ENCODE assay signal across 15 cellular contexts in genomic region chr13:99351772-99352171, GRCh38. TPM values are rescaled to one million over a fixed set of nuclear protein-coding genes. Genes with fewer than 3 reads are reported as not detected.
DNase-seq lines count a peak whose midpoint lies in the region; ATAC-seq and TF ChIP-seq lines count a peak whose summit lies in the region.
"Had no signal": no experiment of that assay in that cellular context is flagged by ENCODE, and none has a peak within 500 bp of the region (broad histone marks: within the 10 kb centered on the region; RNA-seq: fewer than 3 reads in every experiment).

No MANE protein-coding gene starts in this region.

- TF ChIP-seq CTCF in natural killer cell (IDR thresholded peaks at IDR 0.05), result no peak
- no peak for TF ChIP-seq CTCF in left ventricle myocardium inferior (IDR thresholded peaks at IDR 0.05; ENCODE audit: borderline replicate concordance)
- no peak for TF ChIP-seq CTCF in adrenal gland (IDR thresholded peaks at IDR 0.05)

- H3K9me3 ChIP-seq in left ventricle myocardium inferior (replicated peaks) (no peaks in the 10 kb centered on the region), adrenal gland (replicated peaks in 1 of 3) (no peaks in the 10 kb centered on the region)
- H3K9me3 ChIP-seq: stomach had no signal

- peak overlapping the region; percentile 65 for H3K27ac Mint-ChIP-seq in activated T-helper 1 cell treated with anti-CD3 and anti-CD28 coated beads, Interleukin-12 subunit alpha, Interleukin-12 subunit beta, Interleukin-2, Interleukin-4 antibody, amounts not matched to agents 30 ng/mL and 10 ng/mL and 1 ng/mL, durations not matched to agents 14 hours and 24 hours and 36 hours
- H3K27ac Mint-ChIP-seq in natural killer cell, result peak overlapping the region; percentile 68 to 84

- H3K4me1 ChIP-seq in left ventricle myocardium inferior (peaks cover 11% of the 10 kb centered on the region), adrenal gland (replicated peaks in 1 of 2) (peaks cover 13 to 28% of the 10 kb centered on the region in 2 donors)

- H3K27me3 ChIP-seq in left ventricle myocardium inferior (ENCODE audit: low read depth), result no peaks in the 10 kb centered on the region
- no peaks in the 10 kb centered on the region for H3K27me3 ChIP-seq in adrenal gland
- H3K27me3 ChIP-seq: stomach had no signal

- H3K36me3 ChIP-seq in left ventricle myocardium inferior, result peaks cover 51% of the 10 kb centered on the region
- no peaks in the 10 kb centered on the region for H3K36me3 ChIP-seq in adrenal gland (replicated peaks in 1 of 2)

- peaks cover 5% of the 10 kb centered on the region for H3K27me3 Mint-ChIP-seq in activated T-helper 1 cell treated with anti-CD3 and anti-CD28 coated beads, Interleukin-12 subunit alpha, Interleukin-12 subunit beta, Interleukin-2, Interleukin-4 antibody, amounts not matched to agents 30 ng/mL and 10 ng/mL and 1 ng/mL, durations not matched to agents 14 hours and 24 hours and 36 hours (ENCODE audit: insufficient read depth)
- no peaks in the 10 kb centered on the region for H3K27me3 Mint-ChIP-seq in natural killer cell (ENCODE audit: low read depth in 2 of 2)

- intact Hi-C loops in activated T-helper 1 cell treated with anti-CD3 and anti-CD28 coated beads, Interleukin-12 subunit alpha, Interleukin-12 subunit beta, Interleukin-2, Interleukin-4 antibody, amounts not matched to agents 30 ng/mL and 10 ng/mL and 1 ng/mL, durations not matched to agents 14 hours and 24 hours and 36 hours (cut with micrococcal nuclease), result loop anchor here (5.0 to 10.0 kb wide), 2 partner anchors 264 to 777 kb away; partner anchors contain the start of gene STK24
- intact Hi-C loops in natural killer cell (cut with micrococcal nuclease), result loop anchor here (1.0 to 10.0 kb wide), 3 partner anchors 11 to 177 kb away; partner anchors contain the start of gene GPR183
- intact Hi-C loops in left ventricle myocardium inferior (cut with micrococcal nuclease), result no loop called here
- intact Hi-C loops in adrenal gland (cut with DNase I), result no loop called here

- 83 to 93% (median 90%) methylated on average over 4 of the region's 4 CpGs for WGBS in adrenal gland, 4 donors

- no peaks in the 10 kb centered on the region for H3K9me3 Mint-ChIP-seq in activated T-helper 1 cell treated with anti-CD3 and anti-CD28 coated beads, Interleukin-12 subunit alpha, Interleukin-12 subunit beta, Interleukin-2, Interleukin-4 antibody, amounts not matched to agents 30 ng/mL and 10 ng/mL and 1 ng/mL, durations not matched to agents 14 hours and 24 hours and 36 hours
- H3K9me3 Mint-ChIP-seq in natural killer cell, result no peaks in the 10 kb centered on the region

- TF ChIP-seq POLR2A in adrenal gland (IDR thresholded peaks at IDR 0.05), result no peak

- H3K4me3 ChIP-seq in left ventricle myocardium inferior, result no peak overlapping the region
- no peak overlapping the region for H3K4me3 ChIP-seq in adrenal gland
- H3K4me3 ChIP-seq: stomach had no signal

- H3K36me3 Mint-ChIP-seq in activated T-helper 1 cell treated with anti-CD3 and anti-CD28 coated beads, Interleukin-12 subunit alpha, Interleukin-12 subunit beta, Interleukin-2, Interleukin-4 antibody, amounts not matched to agents 30 ng/mL and 10 ng/mL and 1 ng/mL, durations not matched to agents 14 hours and 24 hours and 36 hours (ENCODE audit: low read depth), result peaks cover 61% of the 10 kb centered on the region
- peaks cover 30% of the 10 kb centered on the region for H3K36me3 Mint-ChIP-seq in natural killer cell

- ATAC-seq in activated CD4-positive, CD25-positive, alpha-beta regulatory T cell treated with anti-CD3 and anti-CD28 coated beads, Interleukin-2, amount 50 U/mL, for 24 hours, result peak; percentile 23 to 37
- ATAC-seq in GM21423 (IDR thresholded peaks at IDR 0.05; ENCODE audit: unreplicated experiment), result peak; percentile 21
- ATAC-seq in natural killer cell, result peak; percentile 59 to 80 (median 76)
- ATAC-seq: right cardiac atrium, Right ventricle myocardium inferior had no signal

- peaks cover 73% of the 10 kb centered on the region for H3K4me1 Mint-ChIP-seq in activated T-helper 1 cell treated with anti-CD3 and anti-CD28 coated beads, Interleukin-12 subunit alpha, Interleukin-12 subunit beta, Interleukin-2, Interleukin-4 antibody, amounts not matched to agents 30 ng/mL and 10 ng/mL and 1 ng/mL, durations not matched to agents 14 hours and 24 hours and 36 hours (ENCODE audit: low read depth)
- H3K4me1 Mint-ChIP-seq in natural killer cell, result peaks cover 75 to 78% of the 10 kb centered on the region in 2 donors

- no peak overlapping the region for H3K4me3 Mint-ChIP-seq in activated T-helper 1 cell treated with anti-CD3 and anti-CD28 coated beads, Interleukin-12 subunit alpha, Interleukin-12 subunit beta, Interleukin-2, Interleukin-4 antibody, amounts not matched to agents 30 ng/mL and 10 ng/mL and 1 ng/mL, durations not matched to agents 14 hours and 24 hours and 36 hours
- peak overlapping the region; percentile 21 for H3K4me3 Mint-ChIP-seq in natural killer cell

- H3K27ac ChIP-seq in left ventricle myocardium inferior (replicated peaks) (no peak overlapping the region), adrenal gland (no peak overlapping the region)
- H3K27ac ChIP-seq: 22Rv1, stomach had no signal

- DNase-seq in activated CD4-positive, CD25-positive, alpha-beta regulatory T cell treated with anti-CD3 and anti-CD28 coated beads, Interleukin-2, amount 50 U/mL, for 72 hours, result no peak
- no peak for DNase-seq in activated T-helper 1 cell treated with anti-CD3 and anti-CD28 coated beads, Interleukin-12 subunit alpha, Interleukin-12 subunit beta, Interleukin-2, Interleukin-4 antibody, amounts not matched to agents 30 ng/mL and 10 ng/mL and 1 ng/mL, durations not matched to agents 14 hours and 24 hours and 36 hours (ENCODE audit: low spot score)
- DNase-seq in natural killer cell, result no peak
- no peak for DNase-seq in HK-2 (ENCODE audit: unreplicated experiment)
- DNase-seq in left ventricle myocardium inferior, result no peak
- DNase-seq in adrenal gland, result no peak
- DNase-seq: NCI-H2081 treated with DMSO at 0.1 percent for 48 hours, right cardiac atrium, stomach, T-helper 9 cell had no signal

RNA-seq across cellular contexts. Expression of gene GPR183, which starts 44.6 kb away (rescaled TPM):
- 22.6 and 23.6 TPM in 2 replicates for total RNA-seq in activated T-helper 1 cell treated with anti-CD3 and anti-CD28 coated beads, Interleukin-12 subunit alpha, Interleukin-12 subunit beta, Interleukin-2, Interleukin-4 antibody, amounts not matched to agents 30 ng/mL and 10 ng/mL and 1 ng/mL, durations not matched to agents 14 hours and 24 hours and 36 hours
- 10 to 100 TPM; 20.0 to 47.0 (median 41.1) TPM for total RNA-seq in natural killer cell
- 1.7 TPM for total RNA-seq in left ventricle myocardium inferior
- 10 to 100 TPM in 3 of 8 donors, 1 to 10 TPM in 5; 4.5 to 15.0 (median 9.2) TPM for total RNA-seq in adrenal gland
- 10 to 100 TPM in 1 of 3 donors, 1 to 10 TPM in 2; 4.2 to 12.8 (median 5.5) TPM for polyA plus RNA-seq in adrenal gland
- total RNA-seq: G401 had no signal

Comparison
In these comparisons a context has a peak if more than half of its experiments do, and no peak if none do; other contexts are left out.
1. ATAC-seq: peak in every context shown above with its lines; median percentile 76 in natural killer cell; 30 in activated CD4-positive, CD25-positive, alpha-beta regulatory T cell treated with anti-CD3 and anti-CD28 coated beads, Interleukin-2, amount 50 U/mL, for 24 hours; 21 in GM21423.
2. intact Hi-C loops: an anchor here in activated T-helper 1 cell treated with anti-CD3 and anti-CD28 coated beads, Interleukin-12 subunit alpha, Interleukin-12 subunit beta, Interleukin-2, Interleukin-4 antibody, amounts not matched to agents 30 ng/mL and 10 ng/mL and 1 ng/mL, durations not matched to agents 14 hours and 24 hours and 36 hours (5.0 to 10.0 kb wide) and natural killer cell (1.0 to 10.0 kb wide); none called in left ventricle myocardium inferior and adrenal gland.